8 cellular contexts compared by ENCODE assay signal in the genomic region with DNA sequence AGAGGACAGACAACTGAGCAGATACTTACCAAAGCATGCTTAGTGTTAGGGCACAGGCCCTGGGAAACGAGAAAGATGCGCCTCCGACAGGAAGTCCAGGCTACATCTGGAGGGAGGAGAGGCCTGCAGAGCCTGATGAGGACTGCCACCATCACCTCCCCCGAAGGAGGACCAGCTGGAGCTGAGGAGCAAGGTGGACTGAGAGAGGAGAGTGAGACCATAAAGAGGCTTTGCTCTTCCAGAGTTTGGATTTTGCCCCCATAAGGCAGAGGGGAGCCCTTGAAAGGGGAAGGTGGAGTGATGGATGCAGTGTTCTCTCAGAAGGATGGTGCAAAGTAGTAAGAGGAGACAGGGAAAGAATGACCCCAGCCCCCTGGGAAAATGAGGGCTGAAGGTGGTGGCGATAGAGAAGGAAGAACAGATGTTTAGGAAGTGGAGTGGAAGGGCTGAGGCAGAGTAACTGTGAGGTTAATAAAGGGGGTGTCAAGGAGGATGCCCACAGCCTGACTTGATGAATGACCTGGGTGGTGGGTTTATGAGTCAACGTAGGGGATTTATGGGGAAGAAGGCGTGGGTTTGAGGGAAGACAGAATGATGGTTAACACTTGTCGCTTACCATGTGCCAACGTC. TPM values are rescaled to one million over a fixed set of nuclear protein-coding genes. Genes with fewer than 3 reads are reported as not detected.
DNase-seq lines count a peak whose midpoint lies in the region; ATAC-seq, FAIRE-seq and TF ChIP-seq lines count a peak whose summit lies in the region.

No MANE protein-coding gene starts in this region.

- TF ChIP-seq POLR2A in GM12892 (IDR thresholded peaks at IDR 0.05; ENCODE audit: low read depth, low read length), result no peak

- TF ChIP-seq CTCF in AG10803 (conservative IDR thresholded peaks at IDR 0.05; ENCODE audit: low read length) (no peak), epithelial cell of proximal tubule (conservative IDR thresholded peaks at IDR 0.05; ENCODE audit: low read depth, low read length) (no peak), GM10248 (IDR thresholded peaks at IDR 0.05; ENCODE audit: control extremely low read depth, extremely low read depth, low read depth, missing control alignments) (no peak)

- peak overlapping the region; percentile 76 for H3K9ac ChIP-seq in rectal smooth muscle tissue (ENCODE audit: low read length)

- no peak for ATAC-seq in GM18520 (IDR thresholded peaks at IDR 0.05; ENCODE audit: unreplicated experiment)

- FAIRE-seq in GM12892 (lab: Jason Lieb, UNC), result peak; percentile 5

- CTCF ChIA-PET in GM10248 (lab: Yijun Ruan, JAX), result interaction anchor here (1.0 to 1.5 kb wide), 4 partner anchors 9 to 22 kb away, joined by 3 read pairs; no protein-coding TSS in a partner anchor

- H3K36me3 ChIP-seq in rectal smooth muscle tissue (ENCODE audit: control insufficient read depth, insufficient read depth, low read length), result no peaks in the 10 kb centered on the region

- H3K4me3 ChIP-seq in AG10803 (ENCODE audit: low read length) (peak overlapping the region; percentile 62), epithelial cell of proximal tubule (ENCODE audit: low read depth, low read length) (peak overlapping the region; percentile 60), rectal smooth muscle tissue (ENCODE audit: low read length) (peak overlapping the region; percentile 83)

- POLR2A ChIA-PET in GM10248 (lab: Yijun Ruan, JAX), result no interaction called here

- H3K27me3 ChIP-seq in rectal smooth muscle tissue (ENCODE audit: control insufficient read depth, insufficient read depth, low read length), result no peaks in the 10 kb centered on the region

- H3K4me1 ChIP-seq in rectal smooth muscle tissue (ENCODE audit: control insufficient read depth, insufficient read depth, low read length), result peaks cover 17% of the 10 kb centered on the region

- H3K27ac ChIP-seq in rectal smooth muscle tissue (ENCODE audit: low read depth, low read length), result peak overlapping the region; percentile 83

- DNase-seq in AG10803 (ENCODE audit: low read depth) (peak; percentile 33), GM12892 (ENCODE audit: insufficient read length) (no peak), SK-N-DZ (ENCODE audit: low spot score) (peak; percentile 73), epithelial cell of proximal tubule (ENCODE audit: low read depth) (no peak), NCI-H446 (lab: John Stamatoyannopoulos, UW) (no peak), GM10248 (ENCODE audit: extremely low spot score) (no peak)

RNA-seq across cellular contexts. Expression of gene SCAF4, which starts 1.1 kb away (rescaled TPM):
- 16.6 TPM for polyA plus RNA-seq in GM12892 (2012; ENCODE audit: missing spikeins)
- polyA plus RNA-seq in SK-N-DZ (2014; cell fraction: cytosol; rRNA removed), result 5.2 TPM in 2 replicates
- 6.7 and 23.3 TPM in 2 replicates for polyA plus RNA-seq in SK-N-DZ (2014; cell fraction: nucleus; rRNA removed)
- 6.5 and 7.6 TPM in 2 replicates for total RNA-seq in epithelial cell of proximal tubule

Comparison
In these comparisons a context has a peak if more than half of its experiments do, and no peak if none do; other contexts are left out.
1. DNase-seq: peak in AG10803 (single experiment) and SK-N-DZ (single experiment); none in GM12892 (single experiment), epithelial cell of proximal tubule (single experiment), NCI-H446 (0 of 2) and GM10248 (single experiment).
2. Peak in every context shown above with its lines, with median percentiles within 50 percentile points of each other: H3K4me3 ChIP-seq.